In genomic region chr4:31803511-31804195, GRCh38 we compare ENCODE assay signal across 17 cellular contexts.
A peak's percentile ranks its signal among the peaks of the same experiment; 100 is the strongest.
DNase-seq lines count a peak whose midpoint lies in the region; TF ChIP-seq lines count a peak whose summit lies in the region.
"Had no signal": no experiment of that assay in that cellular context is flagged by ENCODE, and none has a peak within 500 bp of the region (broad histone marks: within the 10 kb centered on the region; RNA-seq: fewer than 3 reads in every experiment).

No MANE protein-coding gene starts in this region.

- H3K9me2 ChIP-seq in SU-DHL-6 (replicated peaks; ENCODE audit: insufficient read depth, low read length), result no peaks in the 10 kb centered on the region

- H3K4me3 Mint-ChIP-seq in HFFc6, result no peak overlapping the region
- H3K4me3 Mint-ChIP-seq: CD8-positive, alpha-beta memory T cell had no signal

- H3K4me1 Mint-ChIP-seq in HFFc6 (ENCODE audit: low read depth), result no peaks in the 10 kb centered on the region
- H3K4me1 Mint-ChIP-seq: CD8-positive, alpha-beta memory T cell had no signal

- H3K36me3 Mint-ChIP-seq in HFFc6 (ENCODE audit: low read depth), result no peaks in the 10 kb centered on the region
- H3K36me3 Mint-ChIP-seq: CD8-positive, alpha-beta memory T cell had no signal

- H3K27me3 ChIP-seq in SU-DHL-6 (ENCODE audit: low read length) (no peaks in the 10 kb centered on the region), smooth muscle cell (ENCODE audit: low read depth) (peaks cover 13% of the 10 kb centered on the region)

- H4K20me1 ChIP-seq in SU-DHL-6 (ENCODE audit: low read depth, low read length) (no peaks in the 10 kb centered on the region), smooth muscle cell (ENCODE audit: low read depth) (no peaks in the 10 kb centered on the region)

- H3K9me3 ChIP-seq in SU-DHL-6 (ENCODE audit: insufficient read depth, low read length) (no peaks in the 10 kb centered on the region), smooth muscle cell (replicated peaks; ENCODE audit: low read depth) (no peaks in the 10 kb centered on the region)

- 35% methylated on average over 3 of the region's 3 CpGs for WGBS in smooth muscle cell (ENCODE audit: low lambda C conversion rate)

- peak overlapping the region; percentile 78 for H2AFZ ChIP-seq in SU-DHL-6 (ENCODE audit: low read depth, low read length, severe bottlenecking)
- no peak overlapping the region for H2AFZ ChIP-seq in smooth muscle cell (ENCODE audit: low read depth)

- H3K9ac ChIP-seq in SU-DHL-6 (ENCODE audit: low read length) (no peak overlapping the region), smooth muscle cell (ENCODE audit: low read depth) (no peak overlapping the region)

- TF ChIP-seq CTCF in SU-DHL-6 (IDR thresholded peaks at IDR 0.05; ENCODE audit: insufficient read depth, low read length, poor library complexity, severe bottlenecking), result no peak
- TF ChIP-seq CTCF in astrocyte of the spinal cord (IDR thresholded peaks at IDR 0.05; ENCODE audit: low read depth, low read length), result no peak
- no peak for TF ChIP-seq CTCF in fibroblast of the aortic adventitia (IDR thresholded peaks at IDR 0.05; ENCODE audit: insufficient read depth, low read length)
- TF ChIP-seq CTCF in smooth muscle cell (IDR thresholded peaks at IDR 0.05; ENCODE audit: borderline replicate concordance, insufficient read depth, poor library complexity, severe bottlenecking), result no peak
- TF ChIP-seq CTCF in HFFc6 (IDR thresholded peaks at IDR 0.05), result no peak

- peaks cover 49% of the 10 kb centered on the region for H3K9me3 Mint-ChIP-seq in HFFc6

- DNase-seq in astrocyte of the spinal cord (ENCODE audit: low read depth, low spot score) (peak; percentile 79), fibroblast of the aortic adventitia (ENCODE audit: low read depth) (peak; percentile 19), smooth muscle cell (lab: John Stamatoyannopoulos, UW; ENCODE audit: unreplicated experiment) (no peak), head of caudate nucleus (no peak), HuH-7 (ENCODE audit: low spot score) (no peak), HFFc6 (no peak)
- DNase-seq: C1 segment of cervical spinal cord; CD8-positive, alpha-beta memory T cell; DMS53; EL; GOT3; MM.1S; NCI-H1092; NCI-H2081; NCI-H748 treated with DMSO at 0.1 percent for 48 hours; SHP77 treated with DMSO at 0.1 percent for 48 hours had no signal

- no peak overlapping the region for H3K27ac ChIP-seq in SU-DHL-6 (ENCODE audit: low read depth, low read length)
- no peak overlapping the region for H3K27ac ChIP-seq in smooth muscle cell (ENCODE audit: low read depth)

- H3K4me3 ChIP-seq in SU-DHL-6 (ENCODE audit: insufficient read depth, low read length, poor library complexity, severe bottlenecking) (no peak overlapping the region), astrocyte of the spinal cord (ENCODE audit: low read depth, low read length) (no peak overlapping the region), fibroblast of the aortic adventitia (ENCODE audit: low read depth, low read length) (no peak overlapping the region), smooth muscle cell (no peak overlapping the region)

- intact Hi-C loops in head of caudate nucleus (cut with DNase I), result no loop called here

- no peaks in the 10 kb centered on the region for H3F3A ChIP-seq in SU-DHL-6 (ENCODE audit: insufficient read depth)
- H3F3A ChIP-seq in smooth muscle cell (ENCODE audit: low read depth), result no peaks in the 10 kb centered on the region

- in situ Hi-C loops in astrocyte of the spinal cord (cut with HindIII; ENCODE audit: low sequenced_read_pairs), result no loop called here

- H3K27ac Mint-ChIP-seq in HFFc6, result no peak overlapping the region
- H3K27ac Mint-ChIP-seq: CD8-positive, alpha-beta memory T cell had no signal

- no peaks in the 10 kb centered on the region for H3K4me1 ChIP-seq in smooth muscle cell (ENCODE audit: low read depth)

- no peaks in the 10 kb centered on the region for H3K27me3 Mint-ChIP-seq in HFFc6 (ENCODE audit: insufficient read depth)
- H3K27me3 Mint-ChIP-seq: CD8-positive, alpha-beta memory T cell had no signal

- H3K79me2 ChIP-seq in SU-DHL-6 (ENCODE audit: insufficient read depth, low read length), result no peaks in the 10 kb centered on the region
- no peaks in the 10 kb centered on the region for H3K79me2 ChIP-seq in smooth muscle cell (ENCODE audit: low read depth)

- no peaks in the 10 kb centered on the region for H3K36me3 ChIP-seq in SU-DHL-6 (ENCODE audit: low read length)
- no peaks in the 10 kb centered on the region for H3K36me3 ChIP-seq in smooth muscle cell (ENCODE audit: low read depth)

- H3K4me2 ChIP-seq in SU-DHL-6 (ENCODE audit: low read depth, low read length, poor library complexity, severe bottlenecking) (no peak overlapping the region), smooth muscle cell (peak overlapping the region; percentile 28)

Comparison
In these comparisons a context has a peak if more than half of its experiments do, and no peak if none do; other contexts are left out.
1. DNase-seq: peak in astrocyte of the spinal cord (single experiment) and fibroblast of the aortic adventitia (single experiment); none in smooth muscle cell (single experiment), head of caudate nucleus (0 of 42), HuH-7 (single experiment) and HFFc6 (single experiment).